2 cellular contexts compared by ENCODE assay signal in the genomic region with DNA sequence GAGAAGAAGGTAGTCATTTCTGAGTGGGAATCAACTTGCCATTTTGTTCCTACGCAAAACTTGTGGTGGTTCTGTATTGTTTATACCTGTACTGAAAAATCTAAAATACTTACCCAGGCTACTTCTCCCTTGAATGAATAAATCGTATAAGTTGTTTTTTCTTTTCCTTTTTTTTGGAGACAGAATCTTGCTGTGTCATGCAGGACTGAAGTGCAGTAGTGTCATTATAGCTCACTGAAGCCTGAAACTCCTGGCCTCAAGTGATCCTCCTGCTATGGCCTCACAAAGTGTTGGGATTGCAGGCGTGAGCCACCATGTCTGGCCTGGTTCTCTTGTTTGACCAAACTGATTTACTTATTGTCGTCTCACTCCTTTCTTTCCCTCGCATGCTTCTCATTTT.
TF ChIP-seq lines count a peak whose summit lies in the region.

No MANE protein-coding gene starts in this region.

TF ChIP-seq in GM23338, 12 proteins besides CTCF, POLR2A, EP300 and RAD21 (continues in another document):
- TF ChIP-seq, protein P1, sequence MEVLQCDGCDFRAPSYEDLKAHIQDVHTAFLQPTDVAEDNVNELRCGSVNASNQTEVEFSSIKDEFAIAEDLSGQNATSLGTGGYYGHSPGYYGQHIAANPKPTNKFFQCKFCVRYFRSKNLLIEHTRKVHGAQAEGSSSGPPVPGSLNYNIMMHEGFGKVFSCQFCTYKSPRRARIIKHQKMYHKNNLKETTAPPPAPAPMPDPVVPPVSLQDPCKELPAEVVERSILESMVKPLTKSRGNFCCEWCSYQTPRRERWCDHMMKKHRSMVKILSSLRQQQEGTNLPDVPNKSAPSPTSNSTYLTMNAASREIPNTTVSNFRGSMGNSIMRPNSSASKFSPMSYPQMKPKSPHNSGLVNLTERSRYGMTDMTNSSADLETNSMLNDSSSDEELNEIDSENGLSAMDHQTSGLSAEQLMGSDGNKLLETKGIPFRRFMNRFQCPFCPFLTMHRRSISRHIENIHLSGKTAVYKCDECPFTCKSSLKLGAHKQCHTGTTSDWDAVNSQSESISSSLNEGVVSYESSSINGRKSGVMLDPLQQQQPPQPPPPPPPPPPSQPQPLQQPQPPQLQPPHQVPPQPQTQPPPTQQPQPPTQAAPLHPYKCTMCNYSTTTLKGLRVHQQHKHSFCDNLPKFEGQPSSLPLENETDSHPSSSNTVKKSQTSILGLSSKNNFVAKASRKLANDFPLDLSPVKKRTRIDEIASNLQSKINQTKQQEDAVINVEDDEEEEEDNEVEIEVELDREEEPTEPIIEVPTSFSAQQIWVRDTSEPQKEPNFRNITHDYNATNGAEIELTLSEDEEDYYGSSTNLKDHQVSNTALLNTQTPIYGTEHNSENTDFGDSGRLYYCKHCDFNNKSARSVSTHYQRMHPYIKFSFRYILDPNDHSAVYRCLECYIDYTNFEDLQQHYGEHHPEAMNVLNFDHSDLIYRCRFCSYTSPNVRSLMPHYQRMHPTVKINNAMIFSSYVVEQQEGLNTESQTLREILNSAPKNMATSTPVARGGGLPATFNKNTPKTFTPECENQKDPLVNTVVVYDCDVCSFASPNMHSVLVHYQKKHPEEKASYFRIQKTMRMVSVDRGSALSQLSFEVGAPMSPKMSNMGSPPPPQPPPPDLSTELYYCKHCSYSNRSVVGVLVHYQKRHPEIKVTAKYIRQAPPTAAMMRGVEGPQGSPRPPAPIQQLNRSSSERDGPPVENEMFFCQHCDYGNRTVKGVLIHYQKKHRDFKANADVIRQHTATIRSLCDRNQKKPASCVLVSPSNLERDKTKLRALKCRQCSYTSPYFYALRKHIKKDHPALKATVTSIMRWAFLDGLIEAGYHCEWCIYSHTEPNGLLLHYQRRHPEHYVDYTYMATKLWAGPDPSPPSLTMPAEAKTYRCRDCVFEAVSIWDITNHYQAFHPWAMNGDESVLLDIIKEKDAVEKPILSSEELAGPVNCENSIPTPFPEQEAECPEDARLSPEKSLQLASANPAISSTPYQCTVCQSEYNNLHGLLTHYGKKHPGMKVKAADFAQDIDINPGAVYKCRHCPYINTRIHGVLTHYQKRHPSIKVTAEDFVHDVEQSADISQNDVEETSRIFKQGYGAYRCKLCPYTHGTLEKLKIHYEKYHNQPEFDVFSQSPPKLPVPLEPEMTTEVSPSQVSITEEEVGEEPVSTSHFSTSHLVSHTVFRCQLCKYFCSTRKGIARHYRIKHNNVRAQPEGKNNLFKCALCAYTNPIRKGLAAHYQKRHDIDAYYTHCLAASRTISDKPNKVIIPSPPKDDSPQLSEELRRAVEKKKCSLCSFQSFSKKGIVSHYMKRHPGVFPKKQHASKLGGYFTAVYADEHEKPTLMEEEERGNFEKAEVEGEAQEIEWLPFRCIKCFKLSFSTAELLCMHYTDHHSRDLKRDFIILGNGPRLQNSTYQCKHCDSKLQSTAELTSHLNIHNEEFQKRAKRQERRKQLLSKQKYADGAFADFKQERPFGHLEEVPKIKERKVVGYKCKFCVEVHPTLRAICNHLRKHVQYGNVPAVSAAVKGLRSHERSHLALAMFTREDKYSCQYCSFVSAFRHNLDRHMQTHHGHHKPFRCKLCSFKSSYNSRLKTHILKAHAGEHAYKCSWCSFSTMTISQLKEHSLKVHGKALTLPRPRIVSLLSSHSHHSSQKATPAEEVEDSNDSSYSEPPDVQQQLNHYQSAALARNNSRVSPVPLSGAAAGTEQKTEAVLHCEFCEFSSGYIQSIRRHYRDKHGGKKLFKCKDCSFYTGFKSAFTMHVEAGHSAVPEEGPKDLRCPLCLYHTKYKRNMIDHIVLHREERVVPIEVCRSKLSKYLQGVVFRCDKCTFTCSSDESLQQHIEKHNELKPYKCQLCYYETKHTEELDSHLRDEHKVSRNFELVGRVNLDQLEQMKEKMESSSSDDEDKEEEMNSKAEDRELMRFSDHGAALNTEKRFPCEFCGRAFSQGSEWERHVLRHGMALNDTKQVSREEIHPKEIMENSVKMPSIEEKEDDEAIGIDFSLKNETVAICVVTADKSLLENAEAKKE (CRISPR knock-in tag; IDR thresholded peaks at IDR 0.05) = no peak
- TF ChIP-seq EZH2phosphoT487 (IDR thresholded peaks at IDR 0.05; ENCODE audit: unreplicated experiment) = no peak
- no peak for TF ChIP-seq ZNF114 (CRISPR knock-in tag; IDR thresholded peaks at IDR 0.05)
- TF ChIP-seq STAT1 (IDR thresholded peaks at IDR 0.05; ENCODE audit: unreplicated experiment) = no peak
- TF ChIP-seq, protein P2, sequence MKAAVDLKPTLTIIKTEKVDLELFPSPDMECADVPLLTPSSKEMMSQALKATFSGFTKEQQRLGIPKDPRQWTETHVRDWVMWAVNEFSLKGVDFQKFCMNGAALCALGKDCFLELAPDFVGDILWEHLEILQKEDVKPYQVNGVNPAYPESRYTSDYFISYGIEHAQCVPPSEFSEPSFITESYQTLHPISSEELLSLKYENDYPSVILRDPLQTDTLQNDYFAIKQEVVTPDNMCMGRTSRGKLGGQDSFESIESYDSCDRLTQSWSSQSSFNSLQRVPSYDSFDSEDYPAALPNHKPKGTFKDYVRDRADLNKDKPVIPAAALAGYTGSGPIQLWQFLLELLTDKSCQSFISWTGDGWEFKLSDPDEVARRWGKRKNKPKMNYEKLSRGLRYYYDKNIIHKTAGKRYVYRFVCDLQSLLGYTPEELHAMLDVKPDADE (IDR thresholded peaks at IDR 0.05) = no peak
- TF ChIP-seq NANOG (IDR thresholded peaks at IDR 0.05; ENCODE audit: borderline replicate concordance) = no peak
- TF ChIP-seq CREB1 (CRISPR knock-in tag; IDR thresholded peaks at IDR 0.05; ENCODE audit: low read depth) = no peak
- TF ChIP-seq, protein P3, sequence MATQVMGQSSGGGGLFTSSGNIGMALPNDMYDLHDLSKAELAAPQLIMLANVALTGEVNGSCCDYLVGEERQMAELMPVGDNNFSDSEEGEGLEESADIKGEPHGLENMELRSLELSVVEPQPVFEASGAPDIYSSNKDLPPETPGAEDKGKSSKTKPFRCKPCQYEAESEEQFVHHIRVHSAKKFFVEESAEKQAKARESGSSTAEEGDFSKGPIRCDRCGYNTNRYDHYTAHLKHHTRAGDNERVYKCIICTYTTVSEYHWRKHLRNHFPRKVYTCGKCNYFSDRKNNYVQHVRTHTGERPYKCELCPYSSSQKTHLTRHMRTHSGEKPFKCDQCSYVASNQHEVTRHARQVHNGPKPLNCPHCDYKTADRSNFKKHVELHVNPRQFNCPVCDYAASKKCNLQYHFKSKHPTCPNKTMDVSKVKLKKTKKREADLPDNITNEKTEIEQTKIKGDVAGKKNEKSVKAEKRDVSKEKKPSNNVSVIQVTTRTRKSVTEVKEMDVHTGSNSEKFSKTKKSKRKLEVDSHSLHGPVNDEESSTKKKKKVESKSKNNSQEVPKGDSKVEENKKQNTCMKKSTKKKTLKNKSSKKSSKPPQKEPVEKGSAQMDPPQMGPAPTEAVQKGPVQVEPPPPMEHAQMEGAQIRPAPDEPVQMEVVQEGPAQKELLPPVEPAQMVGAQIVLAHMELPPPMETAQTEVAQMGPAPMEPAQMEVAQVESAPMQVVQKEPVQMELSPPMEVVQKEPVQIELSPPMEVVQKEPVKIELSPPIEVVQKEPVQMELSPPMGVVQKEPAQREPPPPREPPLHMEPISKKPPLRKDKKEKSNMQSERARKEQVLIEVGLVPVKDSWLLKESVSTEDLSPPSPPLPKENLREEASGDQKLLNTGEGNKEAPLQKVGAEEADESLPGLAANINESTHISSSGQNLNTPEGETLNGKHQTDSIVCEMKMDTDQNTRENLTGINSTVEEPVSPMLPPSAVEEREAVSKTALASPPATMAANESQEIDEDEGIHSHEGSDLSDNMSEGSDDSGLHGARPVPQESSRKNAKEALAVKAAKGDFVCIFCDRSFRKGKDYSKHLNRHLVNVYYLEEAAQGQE (IDR thresholded peaks at IDR 0.05; ENCODE audit: unreplicated experiment) = no peak
- TF ChIP-seq EZH2 (IDR thresholded peaks at IDR 0.05; ENCODE audit: low read depth, unreplicated experiment) = no peak
- TF ChIP-seq ZNF331 (CRISPR knock-in tag; IDR thresholded peaks at IDR 0.05; ENCODE audit: low read depth) = no peak

TF ChIP-seq in WTC11, 78 proteins besides CTCF, POLR2A, EP300 and RAD21 (continues in another document):
- TF ChIP-seq, protein P4, sequence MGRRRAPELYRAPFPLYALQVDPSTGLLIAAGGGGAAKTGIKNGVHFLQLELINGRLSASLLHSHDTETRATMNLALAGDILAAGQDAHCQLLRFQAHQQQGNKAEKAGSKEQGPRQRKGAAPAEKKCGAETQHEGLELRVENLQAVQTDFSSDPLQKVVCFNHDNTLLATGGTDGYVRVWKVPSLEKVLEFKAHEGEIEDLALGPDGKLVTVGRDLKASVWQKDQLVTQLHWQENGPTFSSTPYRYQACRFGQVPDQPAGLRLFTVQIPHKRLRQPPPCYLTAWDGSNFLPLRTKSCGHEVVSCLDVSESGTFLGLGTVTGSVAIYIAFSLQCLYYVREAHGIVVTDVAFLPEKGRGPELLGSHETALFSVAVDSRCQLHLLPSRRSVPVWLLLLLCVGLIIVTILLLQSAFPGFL (CRISPR knock-in tag; IDR thresholded peaks at IDR 0.05; ENCODE audit: borderline replicate concordance) = no peak
- no peak for TF ChIP-seq NR1H2 (CRISPR knock-in tag; IDR thresholded peaks at IDR 0.05)
- TF ChIP-seq, protein P5, sequence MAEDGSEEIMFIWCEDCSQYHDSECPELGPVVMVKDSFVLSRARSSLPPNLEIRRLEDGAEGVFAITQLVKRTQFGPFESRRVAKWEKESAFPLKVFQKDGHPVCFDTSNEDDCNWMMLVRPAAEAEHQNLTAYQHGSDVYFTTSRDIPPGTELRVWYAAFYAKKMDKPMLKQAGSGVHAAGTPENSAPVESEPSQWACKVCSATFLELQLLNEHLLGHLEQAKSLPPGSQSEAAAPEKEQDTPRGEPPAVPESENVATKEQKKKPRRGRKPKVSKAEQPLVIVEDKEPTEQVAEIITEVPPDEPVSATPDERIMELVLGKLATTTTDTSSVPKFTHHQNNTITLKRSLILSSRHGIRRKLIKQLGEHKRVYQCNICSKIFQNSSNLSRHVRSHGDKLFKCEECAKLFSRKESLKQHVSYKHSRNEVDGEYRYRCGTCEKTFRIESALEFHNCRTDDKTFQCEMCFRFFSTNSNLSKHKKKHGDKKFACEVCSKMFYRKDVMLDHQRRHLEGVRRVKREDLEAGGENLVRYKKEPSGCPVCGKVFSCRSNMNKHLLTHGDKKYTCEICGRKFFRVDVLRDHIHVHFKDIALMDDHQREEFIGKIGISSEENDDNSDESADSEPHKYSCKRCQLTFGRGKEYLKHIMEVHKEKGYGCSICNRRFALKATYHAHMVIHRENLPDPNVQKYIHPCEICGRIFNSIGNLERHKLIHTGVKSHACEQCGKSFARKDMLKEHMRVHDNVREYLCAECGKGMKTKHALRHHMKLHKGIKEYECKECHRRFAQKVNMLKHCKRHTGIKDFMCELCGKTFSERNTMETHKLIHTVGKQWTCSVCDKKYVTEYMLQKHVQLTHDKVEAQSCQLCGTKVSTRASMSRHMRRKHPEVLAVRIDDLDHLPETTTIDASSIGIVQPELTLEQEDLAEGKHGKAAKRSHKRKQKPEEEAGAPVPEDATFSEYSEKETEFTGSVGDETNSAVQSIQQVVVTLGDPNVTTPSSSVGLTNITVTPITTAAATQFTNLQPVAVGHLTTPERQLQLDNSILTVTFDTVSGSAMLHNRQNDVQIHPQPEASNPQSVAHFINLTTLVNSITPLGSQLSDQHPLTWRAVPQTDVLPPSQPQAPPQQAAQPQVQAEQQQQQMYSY (CRISPR knock-in tag; IDR thresholded peaks at IDR 0.05) = no peak
- TF ChIP-seq SOX15 (CRISPR knock-in tag; IDR thresholded peaks at IDR 0.05) = no peak
- TF ChIP-seq, protein P6, sequence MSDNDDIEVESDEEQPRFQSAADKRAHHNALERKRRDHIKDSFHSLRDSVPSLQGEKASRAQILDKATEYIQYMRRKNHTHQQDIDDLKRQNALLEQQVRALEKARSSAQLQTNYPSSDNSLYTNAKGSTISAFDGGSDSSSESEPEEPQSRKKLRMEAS (CRISPR knock-in tag; IDR thresholded peaks at IDR 0.05) = no peak
- TF ChIP-seq MXD4 (CRISPR knock-in tag; IDR thresholded peaks at IDR 0.05; ENCODE audit: borderline replicate concordance) = no peak
- TF ChIP-seq, protein P7, sequence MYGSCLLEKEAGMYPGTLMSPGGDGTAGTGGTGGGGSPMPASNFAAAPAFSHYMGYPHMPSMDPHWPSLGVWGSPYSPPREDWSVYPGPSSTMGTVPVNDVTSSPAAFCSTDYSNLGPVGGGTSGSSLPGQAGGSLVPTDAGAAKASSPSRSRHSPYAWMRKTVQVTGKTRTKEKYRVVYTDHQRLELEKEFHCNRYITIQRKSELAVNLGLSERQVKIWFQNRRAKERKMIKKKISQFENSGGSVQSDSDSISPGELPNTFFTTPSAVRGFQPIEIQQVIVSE (CRISPR knock-in tag; IDR thresholded peaks at IDR 0.05; ENCODE audit: borderline replicate concordance) = no peak
- TF ChIP-seq SP1 (CRISPR knock-in tag; conservative IDR thresholded peaks at IDR 0.05) = no peak
- TF ChIP-seq, protein P8, sequence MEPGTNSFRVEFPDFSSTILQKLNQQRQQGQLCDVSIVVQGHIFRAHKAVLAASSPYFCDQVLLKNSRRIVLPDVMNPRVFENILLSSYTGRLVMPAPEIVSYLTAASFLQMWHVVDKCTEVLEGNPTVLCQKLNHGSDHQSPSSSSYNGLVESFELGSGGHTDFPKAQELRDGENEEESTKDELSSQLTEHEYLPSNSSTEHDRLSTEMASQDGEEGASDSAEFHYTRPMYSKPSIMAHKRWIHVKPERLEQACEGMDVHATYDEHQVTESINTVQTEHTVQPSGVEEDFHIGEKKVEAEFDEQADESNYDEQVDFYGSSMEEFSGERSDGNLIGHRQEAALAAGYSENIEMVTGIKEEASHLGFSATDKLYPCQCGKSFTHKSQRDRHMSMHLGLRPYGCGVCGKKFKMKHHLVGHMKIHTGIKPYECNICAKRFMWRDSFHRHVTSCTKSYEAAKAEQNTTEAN (CRISPR knock-in tag; IDR thresholded peaks at IDR 0.05) = no peak
- TF ChIP-seq, protein P9, sequence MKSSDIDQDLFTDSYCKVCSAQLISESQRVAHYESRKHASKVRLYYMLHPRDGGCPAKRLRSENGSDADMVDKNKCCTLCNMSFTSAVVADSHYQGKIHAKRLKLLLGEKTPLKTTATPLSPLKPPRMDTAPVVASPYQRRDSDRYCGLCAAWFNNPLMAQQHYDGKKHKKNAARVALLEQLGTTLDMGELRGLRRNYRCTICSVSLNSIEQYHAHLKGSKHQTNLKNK (CRISPR knock-in tag; IDR thresholded peaks at IDR 0.05) = no peak
- no peak for TF ChIP-seq JAZF1 (CRISPR knock-in tag; IDR thresholded peaks at IDR 0.05)
- TF ChIP-seq ZNF671 (CRISPR knock-in tag; IDR thresholded peaks at IDR 0.05) = no peak
- TF ChIP-seq FOXK1 (CRISPR knock-in tag; IDR thresholded peaks at IDR 0.05) = no peak
- TF ChIP-seq, protein P10, sequence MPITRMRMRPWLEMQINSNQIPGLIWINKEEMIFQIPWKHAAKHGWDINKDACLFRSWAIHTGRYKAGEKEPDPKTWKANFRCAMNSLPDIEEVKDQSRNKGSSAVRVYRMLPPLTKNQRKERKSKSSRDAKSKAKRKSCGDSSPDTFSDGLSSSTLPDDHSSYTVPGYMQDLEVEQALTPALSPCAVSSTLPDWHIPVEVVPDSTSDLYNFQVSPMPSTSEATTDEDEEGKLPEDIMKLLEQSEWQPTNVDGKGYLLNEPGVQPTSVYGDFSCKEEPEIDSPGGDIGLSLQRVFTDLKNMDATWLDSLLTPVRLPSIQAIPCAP (CRISPR knock-in tag; IDR thresholded peaks at IDR 0.05) = no peak
- TF ChIP-seq, protein P11, sequence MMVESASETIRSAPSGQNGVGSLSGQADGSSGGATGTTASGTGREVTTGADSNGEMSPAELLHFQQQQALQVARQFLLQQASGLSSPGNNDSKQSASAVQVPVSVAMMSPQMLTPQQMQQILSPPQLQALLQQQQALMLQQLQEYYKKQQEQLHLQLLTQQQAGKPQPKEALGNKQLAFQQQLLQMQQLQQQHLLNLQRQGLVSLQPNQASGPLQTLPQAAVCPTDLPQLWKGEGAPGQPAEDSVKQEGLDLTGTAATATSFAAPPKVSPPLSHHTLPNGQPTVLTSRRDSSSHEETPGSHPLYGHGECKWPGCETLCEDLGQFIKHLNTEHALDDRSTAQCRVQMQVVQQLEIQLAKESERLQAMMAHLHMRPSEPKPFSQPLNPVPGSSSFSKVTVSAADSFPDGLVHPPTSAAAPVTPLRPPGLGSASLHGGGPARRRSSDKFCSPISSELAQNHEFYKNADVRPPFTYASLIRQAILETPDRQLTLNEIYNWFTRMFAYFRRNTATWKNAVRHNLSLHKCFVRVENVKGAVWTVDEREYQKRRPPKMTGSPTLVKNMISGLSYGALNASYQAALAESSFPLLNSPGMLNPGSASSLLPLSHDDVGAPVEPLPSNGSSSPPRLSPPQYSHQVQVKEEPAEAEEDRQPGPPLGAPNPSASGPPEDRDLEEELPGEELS (CRISPR knock-in tag; IDR thresholded peaks at IDR 0.05) = no peak
